In the genomic region with DNA sequence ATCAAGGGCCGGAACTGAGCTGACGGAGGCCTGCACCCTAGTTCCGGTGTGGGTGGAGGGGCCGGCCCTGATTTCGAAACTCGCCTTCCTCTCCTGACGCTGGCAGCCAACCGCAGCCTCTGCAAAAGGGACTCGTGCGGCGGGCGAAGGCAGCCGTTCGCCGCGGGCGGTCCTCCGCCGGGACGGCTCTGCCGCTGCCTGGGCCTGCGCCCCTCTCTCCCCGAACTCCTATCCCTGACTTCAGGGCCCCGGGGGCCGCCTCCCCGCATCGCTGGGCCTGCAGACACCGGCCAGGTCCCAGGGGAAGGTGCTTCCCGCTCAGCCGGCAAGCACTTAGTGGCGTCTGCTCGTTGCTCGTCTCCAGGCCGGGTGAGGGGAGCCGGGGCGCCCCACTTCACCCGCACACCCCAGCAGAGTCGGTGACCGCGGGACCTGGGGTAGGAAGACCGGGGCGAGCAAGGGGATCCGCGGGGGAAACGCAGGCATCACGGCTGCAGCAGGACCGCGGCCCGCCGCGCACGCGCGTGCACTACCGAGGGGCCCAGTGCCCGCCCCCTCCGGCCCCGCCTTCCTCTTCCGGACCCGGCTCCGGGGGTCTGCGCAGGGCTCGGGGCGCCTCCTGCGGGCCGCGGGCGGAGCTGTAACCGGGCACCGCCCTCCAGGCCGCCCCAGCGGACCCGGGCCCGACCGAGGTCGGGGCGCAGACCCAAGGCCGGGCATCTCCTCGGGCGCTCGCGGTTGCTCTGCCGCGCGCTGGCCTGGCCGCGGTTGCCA, we compare ENCODE assay signal across 8 cellular contexts. TPM values are rescaled to one million over a fixed set of nuclear protein-coding genes. Genes with fewer than 3 reads are reported as not detected.
DNase-seq lines count a peak whose midpoint lies in the region; ATAC-seq and TF ChIP-seq lines count a peak whose summit lies in the region.

No MANE protein-coding gene starts in this region.

- H4K8ac ChIP-seq in neuronal stem cell (ENCODE audit: low read depth, low read length), result peak overlapping the region; percentile 82

- H3K4me1 ChIP-seq in GM23338 (ENCODE audit: insufficient read depth), result peaks cover 10% of the 10 kb centered on the region
- H3K4me1 ChIP-seq in foreskin keratinocyte, result peaks cover 4% of the 10 kb centered on the region
- peaks cover 19 to 21% of the 10 kb centered on the region in 2 donors for H3K4me1 ChIP-seq in neuronal stem cell (ENCODE audit: control insufficient read depth in 2 of 2, insufficient read depth in 1 of 2, low read depth in 1 of 2, low read length in 2 of 2)
- peaks cover 9 to 75% (median 60%) of the 10 kb centered on the region in 5 donors for H3K4me1 ChIP-seq in subcutaneous abdominal adipose tissue (ENCODE audit: control insufficient read depth in 5 of 5, insufficient read depth in 5 of 5, low read length in 5 of 5)

- H3K79me1 ChIP-seq in neuronal stem cell (ENCODE audit: low read depth, low read length), result peaks cover 33% of the 10 kb centered on the region

- H2BK5ac ChIP-seq in neuronal stem cell (ENCODE audit: low read length), result peak overlapping the region; percentile 95

- peak overlapping the region; percentile 94 for H2BK120ac ChIP-seq in neuronal stem cell (ENCODE audit: low read depth, low read length)

- H3K79me2 ChIP-seq in GM23338 (replicated peaks; ENCODE audit: insufficient read depth), result no peaks in the 10 kb centered on the region

- H3K9me2 ChIP-seq in GM23338 (ENCODE audit: insufficient read depth), result no peaks in the 10 kb centered on the region

- peaks cover 4% of the 10 kb centered on the region; the same call in 1 of the 2 replicates for H3K36me3 ChIP-seq in GM23338 (ENCODE audit: insufficient read depth)
- H3K36me3 ChIP-seq in neuronal stem cell (replicated peaks in 1 of 2; ENCODE audit: control insufficient read depth in 2 of 2, insufficient read depth in 2 of 2, low read length in 2 of 2), result peaks cover 40 to 73% of the 10 kb centered on the region in 2 donors
- H3K36me3 ChIP-seq in subcutaneous abdominal adipose tissue (ENCODE audit: control insufficient read depth in 5 of 5, insufficient read depth in 5 of 5, low read length in 5 of 5), result peaks cover 0 to 54% (median 45%) of the 10 kb centered on the region in 5 donors

- H3K4me2 ChIP-seq in GM23338 (peak overlapping the region; percentile 94), neuronal stem cell (ENCODE audit: insufficient read depth, low read length, poor library complexity, severe bottlenecking) (peak overlapping the region; percentile 86)

- H3K18ac ChIP-seq in neuronal stem cell (ENCODE audit: low read length), result peak overlapping the region; percentile 100

- H3K14ac ChIP-seq in neuronal stem cell (ENCODE audit: low read length), result peak overlapping the region; percentile 98

- H2BK15ac ChIP-seq in neuronal stem cell (ENCODE audit: low read length), result peak overlapping the region; percentile 67

- H4K20me1 ChIP-seq in GM23338 (replicated peaks; ENCODE audit: insufficient read depth), result no peaks in the 10 kb centered on the region

- no peaks in the 10 kb centered on the region for H3K27me3 ChIP-seq in GM23338 (ENCODE audit: insufficient read depth)
- H3K27me3 ChIP-seq in foreskin keratinocyte, result no peaks in the 10 kb centered on the region
- no peaks in the 10 kb centered on the region for H3K27me3 ChIP-seq in neuronal stem cell (ENCODE audit: control insufficient read depth in 3 of 3, insufficient read depth in 3 of 3, low read depth in 1 of 3, low read length in 3 of 3)
- H3K27me3 ChIP-seq in subcutaneous abdominal adipose tissue (ENCODE audit: control insufficient read depth in 5 of 5, insufficient read depth in 4 of 5, low read length in 5 of 5), result no peaks in the 10 kb centered on the region

- in situ Hi-C loops in G401 (cut with HindIII; ENCODE audit: low sequenced_read_pairs), result no loop called here

- H2AFZ ChIP-seq in GM23338, result peak overlapping the region; percentile 80
- H2AFZ ChIP-seq in neuronal stem cell (ENCODE audit: low read length), result peak overlapping the region; percentile 94

- peak overlapping the region; percentile 95 for H3K4ac ChIP-seq in neuronal stem cell (ENCODE audit: low read length)

- no peak overlapping the region; the same call in 1 of the 2 replicates for H3K27ac Mint-ChIP-seq in GM23338

- DNase-seq in G401 (ENCODE audit: low spot score) (peak; percentile 75), GM23338 (ENCODE audit: low spot score) (peak; percentile 91), LHCN-M2 (ENCODE audit: low read depth) (peak; percentile 85), activated gamma-delta T cell treated with Interleukin-2 at 50 U/mL for 16 hours (peak; percentile 92), foreskin keratinocyte (peak in 1 of 2 donors; percentile 78), neuronal stem cell (ENCODE audit: low spot score) (peak; percentile 87)

- H3F3A ChIP-seq in GM23338 (replicated peaks; ENCODE audit: low read depth), result 0 out of 2 replicates have a peak, but pooled peaks cover 13% of the 10 kb centered on the region

- peak overlapping the region; percentile 100 for H3K9ac ChIP-seq in neuronal stem cell (ENCODE audit: low read depth, low read length, poor library complexity)
- H3K9ac ChIP-seq in subcutaneous abdominal adipose tissue (ENCODE audit: low read length in 5 of 5), result peak overlapping the region; percentile 17 to 79 (median 64)

- H3K4me3 ChIP-seq in GM23338 (peak overlapping the region; percentile 91), neuronal stem cell (ENCODE audit: low read length in 2 of 2) (peak overlapping the region; percentile 96 to 98), subcutaneous abdominal adipose tissue (ENCODE audit: low read depth in 1 of 5, low read length in 5 of 5) (peak overlapping the region; percentile 45 to 80 (median 77))

- ATAC-seq in GM23338, result peak; percentile 83
- ATAC-seq in foreskin keratinocyte, result peak; percentile 55

- H3K36me3 Mint-ChIP-seq in GM23338 (ENCODE audit: low read depth), result peaks cover 23% of the 10 kb centered on the region

- peak overlapping the region; percentile 84 for H2BK12ac ChIP-seq in neuronal stem cell (ENCODE audit: low read length)

- peak overlapping the region; percentile 96 for H3K27ac ChIP-seq in GM23338 (ENCODE audit: low read depth)
- H3K27ac ChIP-seq in foreskin keratinocyte, result peak overlapping the region; percentile 44
- H3K27ac ChIP-seq in neuronal stem cell (replicated peaks; ENCODE audit: low read length), result peak overlapping the region; percentile 97
- peak overlapping the region; percentile 97 for H3K27ac ChIP-seq in subcutaneous abdominal adipose tissue (ENCODE audit: low read depth, low read length)

- H3K9me3 ChIP-seq in neuronal stem cell (replicated peaks in 1 of 2; ENCODE audit: control insufficient read depth in 2 of 2, insufficient read depth in 1 of 2, low read depth in 1 of 2, low read length in 2 of 2), result no peaks in the 10 kb centered on the region
- no peaks in the 10 kb centered on the region for H3K9me3 ChIP-seq in subcutaneous abdominal adipose tissue (ENCODE audit: control insufficient read depth in 5 of 5, low read length in 5 of 5)

- no CpG with 5 or more reads among the region's 87 CpGs for WGBS in neuronal stem cell (ENCODE audit: extremely low coverage in 2 of 2, insufficient read length in 2 of 2, insufficient replicate concordance in 1 of 2), 2 donors

- H3K4me3 Mint-ChIP-seq in GM23338, result peak overlapping the region; percentile 71

- peaks cover 17% of the 10 kb centered on the region for H3K4me1 Mint-ChIP-seq in GM23338

- peaks cover 19% of the 10 kb centered on the region for H3K27me3 Mint-ChIP-seq in GM23338 (ENCODE audit: insufficient read depth, low read depth, poor library complexity)

- H2AK5ac ChIP-seq in neuronal stem cell (ENCODE audit: low read depth, low read length), result peak overlapping the region; percentile 90

- no peak overlapping the region for H4K91ac ChIP-seq in neuronal stem cell (ENCODE audit: low read depth, low read length, poor library complexity)

- peak overlapping the region; percentile 99 for H3K23ac ChIP-seq in neuronal stem cell (ENCODE audit: low read depth, low read length, poor library complexity)

- TF ChIP-seq CTCF in GM23338 (conservative IDR thresholded peaks at IDR 0.05; ENCODE audit: low read depth in 2 of 2) (peak; percentile 27 to 62; a peak in 3 of 4 replicates), foreskin keratinocyte (conservative IDR thresholded peaks at IDR 0.05) (peak; percentile 52)

- TF ChIP-seq POLR2A in Raji (IDR thresholded peaks at IDR 0.05; ENCODE audit: insufficient read depth, low read depth, low read length), result peak; percentile 82

- no peaks in the 10 kb centered on the region for H3K9me3 Mint-ChIP-seq in GM23338

RNA-seq across cellular contexts. Expression of a gene that starts 0.5 kb away (rescaled TPM):
- 25.2 and 40.3 TPM in 2 replicates for total RNA-seq in G401 (2014; rRNA removed; shearing (Covaris generic))
- 15.7 and 30.8 TPM in 2 replicates for total RNA-seq in GM23338 (2014; rRNA removed; shearing (Covaris generic))
- 19.5 and 20.3 TPM in 2 replicates for polyA plus RNA-seq in GM23338 (2016; fragmentation: Nextera tagmentation; extraction: Ambion mirVana)
- 31.3 and 42.1 TPM in 2 replicates for total RNA-seq in LHCN-M2 (2014; rRNA removed)
- 19.6 TPM for polyA plus RNA-seq in LHCN-M2 (2012)
- total RNA-seq in foreskin keratinocyte, result 28.8 and 29.2 TPM in 2 replicates
- polyA plus RNA-seq in foreskin keratinocyte, result 25.3 and 26.1 TPM in 2 replicates
- polyA plus RNA-seq in neuronal stem cell (2013, experiment 1 of 2), result 23.9 TPM
- 22.5 TPM for polyA plus RNA-seq in neuronal stem cell (2013, experiment 2 of 2)

RNA-seq across cellular contexts. Expression of a gene that starts 14.7 kb away (rescaled TPM):
- 1.5 and 1.8 TPM in 2 replicates for total RNA-seq in G401 (2014; rRNA removed; shearing (Covaris generic))
- 40.0 and 45.8 TPM in 2 replicates for total RNA-seq in GM23338 (2014; rRNA removed; shearing (Covaris generic))
- polyA plus RNA-seq in GM23338 (2016; fragmentation: Nextera tagmentation; extraction: Ambion mirVana) (17.8 and 25.1 TPM in 2 replicates), foreskin keratinocyte (27.8 and 30.2 TPM in 2 replicates)
- total RNA-seq in LHCN-M2 (2014; rRNA removed) (10.8 and 19.0 TPM in 2 replicates), foreskin keratinocyte (27.7 and 31.0 TPM in 2 replicates)
- 19.9 TPM for polyA plus RNA-seq in LHCN-M2 (2012)
- 28.5 TPM for polyA plus RNA-seq in neuronal stem cell (2013, experiment 1 of 2)
- polyA plus RNA-seq in neuronal stem cell (2013, experiment 2 of 2), result 34.0 TPM

RNA-seq across cellular contexts. Expression of a gene that starts 22.4 kb away (rescaled TPM):
- total RNA-seq in G401 (2014; rRNA removed; shearing (Covaris generic)), result 35.1 and 48.8 TPM in 2 replicates
- 62.2 and 72.5 TPM in 2 replicates for total RNA-seq in GM23338 (2014; rRNA removed; shearing (Covaris generic))
- 19.5 and 21.7 TPM in 2 replicates for polyA plus RNA-seq in GM23338 (2016; fragmentation: Nextera tagmentation; extraction: Ambion mirVana)
- total RNA-seq in LHCN-M2 (2014; rRNA removed), result 62.6 and 69.3 TPM in 2 replicates
- polyA plus RNA-seq in LHCN-M2 (2012), result 33.9 TPM
- total RNA-seq in foreskin keratinocyte, result 34.3 and 36.5 TPM in 2 replicates
- polyA plus RNA-seq in foreskin keratinocyte, result 29.2 and 31.4 TPM in 2 replicates
- polyA plus RNA-seq in neuronal stem cell (2013, experiment 1 of 2), result 33.4 TPM
- polyA plus RNA-seq in neuronal stem cell (2013, experiment 2 of 2), result 33.1 TPM

Comparison
In these comparisons a context has a peak if more than half of its experiments do, and no peak if none do; other contexts are left out.
1. H3K27ac ChIP-seq: peak in every context shown above with its lines; median percentile 97 in neuronal stem cell; 97 in subcutaneous abdominal adipose tissue; 96 in GM23338; 44 in foreskin keratinocyte.